In genomic region chr16:89219365-89219764, GRCh38 we compare ENCODE assay signal across 15 cellular contexts. TPM values are rescaled to one million over a fixed set of nuclear protein-coding genes. Genes with fewer than 3 reads are reported as not detected.
DNase-seq lines count a peak whose midpoint lies in the region; ATAC-seq, FAIRE-seq and TF ChIP-seq lines count a peak whose summit lies in the region.
"Had no signal": no experiment of that assay in that cellular context is flagged by ENCODE, and none has a peak within 500 bp of the region (broad histone marks: within the 10 kb centered on the region; RNA-seq: fewer than 3 reads in every experiment).

No MANE protein-coding gene starts in this region.

- no peak for FAIRE-seq in GM12891 (lab: Jason Lieb, UNC)
- FAIRE-seq: GM12892 had no signal

- ATAC-seq in CD4-positive, alpha-beta T cell (ENCODE audit: poor library complexity), result no peak
- ATAC-seq in GM23338 (no peak), GM21717 (IDR thresholded peaks at IDR 0.05; ENCODE audit: unreplicated experiment) (no peak)
- ATAC-seq: left colon, Right ventricle myocardium inferior had no signal

- H3K4me1 Mint-ChIP-seq in CD4-positive, alpha-beta T cell (ENCODE audit: low read depth), result peaks cover 33% of the 10 kb centered on the region
- H3K4me1 Mint-ChIP-seq in GM23338 (peaks cover 4% of the 10 kb centered on the region; the same call in 2 of the 3 replicates), mesothelial cell of epicardium (peaks cover 13% of the 10 kb centered on the region)
- H3K4me1 Mint-ChIP-seq in activated T-helper 2 cell treated with anti-CD3 and anti-CD28 coated beads, Interferon-gamma antibody, Interleukin-2, Interleukin-4, amounts not matched to agents 10 μg/mL and 5 μg/mL and 100 μg/mL, durations not matched to agents 14 hours and 24 hours and 36 hours (ENCODE audit: low read depth), result peaks cover 13% of the 10 kb centered on the region

- H4K20me1 ChIP-seq in GM23338 (replicated peaks; ENCODE audit: insufficient read depth), result peaks cover 3% of the 10 kb centered on the region; the same call in 1 of the 2 replicates
- no peaks in the 10 kb centered on the region for H4K20me1 ChIP-seq in GM23248 (ENCODE audit: insufficient read depth)

- no peak for TF ChIP-seq CTCF in CD4-positive, alpha-beta T cell (IDR thresholded peaks at IDR 0.05)
- TF ChIP-seq CTCF in GM23338 (conservative IDR thresholded peaks at IDR 0.05; ENCODE audit: low read depth in 2 of 2), result no peak
- no peak for TF ChIP-seq CTCF in mesothelial cell of epicardium (IDR thresholded peaks at IDR 0.05; ENCODE audit: unreplicated experiment)

- peaks cover 16% of the 10 kb centered on the region for H3K79me2 ChIP-seq in GM23338 (replicated peaks; ENCODE audit: insufficient read depth)
- H3K79me2 ChIP-seq in GM23248 (ENCODE audit: insufficient read depth), result peaks cover 44% of the 10 kb centered on the region

- TF ChIP-seq POLR2A in GM12891 (IDR thresholded peaks at IDR 0.05; ENCODE audit: low read depth, low read length), result no peak

- DNase-seq in CD4-positive, alpha-beta T cell, result no peak
- DNase-seq in GM23338 (ENCODE audit: low spot score), result no peak
- no peak for DNase-seq in activated T-helper 2 cell treated with anti-CD3 and anti-CD28 coated beads, Interferon-gamma antibody, Interleukin-2, Interleukin-4, amounts not matched to agents 10 μg/mL and 5 μg/mL and 100 μg/mL, durations not matched to agents 14 hours and 24 hours and 36 hours (ENCODE audit: low spot score)
- no peak for DNase-seq in mesothelial cell of epicardium (ENCODE audit: low spot score in 2 of 2, unreplicated experiment in 2 of 2)
- no peak for DNase-seq in SKM-1 treated with dmso at 0.1 percent for 144 hours (lab: John Stamatoyannopoulos, UW; ENCODE audit: unreplicated experiment)
- DNase-seq in GM23248, result no peak
- DNase-seq in GM12891 (ENCODE audit: insufficient read length, low spot score), result no peak
- DNase-seq: left colon, NCI-H1092, NCI-H2171 treated with DMSO at 0.1 percent for 48 hours had no signal

- H3K4me1 ChIP-seq in GM23338 (ENCODE audit: insufficient read depth) (peaks cover 11% of the 10 kb centered on the region), GM23248 (ENCODE audit: insufficient read depth) (peaks cover 9% of the 10 kb centered on the region; the same call in 1 of the 2 replicates)

- H3K9me3 ChIP-seq in CD4-positive, alpha-beta T cell (ENCODE audit: control insufficient read depth, low read length), result no peaks in the 10 kb centered on the region
- no peaks in the 10 kb centered on the region for H3K9me3 ChIP-seq in GM23248 (ENCODE audit: low read depth)
- H3K9me3 ChIP-seq: HAP-1 had no signal

- in situ Hi-C loops in GM23248 (cut with MboI), result no loop called here

- H3F3A ChIP-seq in GM23338 (replicated peaks; ENCODE audit: low read depth) (peaks cover 6% of the 10 kb centered on the region; the same call in 1 of the 2 replicates), GM23248 (ENCODE audit: insufficient read depth) (peaks cover 12% of the 10 kb centered on the region; the same call in 1 of the 2 replicates)

- no peak overlapping the region for H3K27ac Mint-ChIP-seq in CD4-positive, alpha-beta T cell
- H3K27ac Mint-ChIP-seq in GM23338 (no peak overlapping the region), mesothelial cell of epicardium (no peak overlapping the region)
- no peak overlapping the region for H3K27ac Mint-ChIP-seq in activated T-helper 2 cell treated with anti-CD3 and anti-CD28 coated beads, Interferon-gamma antibody, Interleukin-2, Interleukin-4, amounts not matched to agents 10 μg/mL and 5 μg/mL and 100 μg/mL, durations not matched to agents 14 hours and 24 hours and 36 hours
- H3K27ac Mint-ChIP-seq: CD14-positive monocyte had no signal

- H3K36me3 Mint-ChIP-seq in CD4-positive, alpha-beta T cell (ENCODE audit: low read depth), result peaks cover 51% of the 10 kb centered on the region
- H3K36me3 Mint-ChIP-seq in GM23338 (ENCODE audit: low read depth) (peaks cover 21% of the 10 kb centered on the region), mesothelial cell of epicardium (peaks cover 23% of the 10 kb centered on the region)
- peaks cover 18% of the 10 kb centered on the region for H3K36me3 Mint-ChIP-seq in activated T-helper 2 cell treated with anti-CD3 and anti-CD28 coated beads, Interferon-gamma antibody, Interleukin-2, Interleukin-4, amounts not matched to agents 10 μg/mL and 5 μg/mL and 100 μg/mL, durations not matched to agents 14 hours and 24 hours and 36 hours (ENCODE audit: low read depth)

- WGBS in GM23248 (ENCODE audit: low coverage in 1 of 2, low lambda C conversion rate in 2 of 2, missing lambda C conversion rate in 2 of 2), 2 experiments, result 75 to 77% methylated on average over 5 of the region's 5 CpGs

- no peaks in the 10 kb centered on the region for H3K27me3 ChIP-seq in CD4-positive, alpha-beta T cell (ENCODE audit: control insufficient read depth, insufficient read depth, low read length)
- H3K27me3 ChIP-seq in GM23338 (ENCODE audit: insufficient read depth) (no peaks in the 10 kb centered on the region), GM23248 (replicated peaks; ENCODE audit: insufficient read depth) (no peaks in the 10 kb centered on the region)

- no peak overlapping the region for H3K27ac ChIP-seq in CD4-positive, alpha-beta T cell (ENCODE audit: low read depth, low read length)
- H3K27ac ChIP-seq in GM23338 (ENCODE audit: low read depth) (no peak overlapping the region), GM23248 (no peak overlapping the region)

- no peak overlapping the region for H3K9ac ChIP-seq in GM23248

- H2AFZ ChIP-seq in GM23338 (no peak overlapping the region), GM23248 (no peak overlapping the region)

- H3K36me3 ChIP-seq in GM23338 (ENCODE audit: insufficient read depth), result peaks cover 4% of the 10 kb centered on the region
- H3K36me3 ChIP-seq in GM23248 (ENCODE audit: low read depth), result peaks cover 23% of the 10 kb centered on the region; the same call in 1 of the 2 replicates

- H3K27me3 Mint-ChIP-seq in CD4-positive, alpha-beta T cell, result no peaks in the 10 kb centered on the region
- peaks cover 7% of the 10 kb centered on the region for H3K27me3 Mint-ChIP-seq in GM23338 (ENCODE audit: insufficient read depth, low read depth, poor library complexity)
- no peaks in the 10 kb centered on the region for H3K27me3 Mint-ChIP-seq in activated T-helper 2 cell treated with anti-CD3 and anti-CD28 coated beads, Interferon-gamma antibody, Interleukin-2, Interleukin-4, amounts not matched to agents 10 μg/mL and 5 μg/mL and 100 μg/mL, durations not matched to agents 14 hours and 24 hours and 36 hours (ENCODE audit: low read depth)
- H3K27me3 Mint-ChIP-seq in mesothelial cell of epicardium (ENCODE audit: low read depth), result no peaks in the 10 kb centered on the region

- no peaks in the 10 kb centered on the region for H3K9me2 ChIP-seq in GM23338 (ENCODE audit: insufficient read depth)
- no peaks in the 10 kb centered on the region for H3K9me2 ChIP-seq in GM23248 (ENCODE audit: insufficient read depth)

- intact Hi-C loops in CD4-positive, alpha-beta T cell (cut with DNase I, micrococcal nuclease), result loop anchor here in 1 of 2 experiments (5.0 kb wide), 2 partner anchors 122 to 362 kb away; partner anchors contain the start of genes GALNS and TRAPPC2L
- intact Hi-C loops in activated T-helper 2 cell treated with anti-CD3 and anti-CD28 coated beads, Interferon-gamma antibody, Interleukin-2, Interleukin-4, amounts not matched to agents 10 μg/mL and 5 μg/mL and 100 μg/mL, durations not matched to agents 14 hours and 24 hours and 36 hours (cut with micrococcal nuclease), result loop anchor here (5.0 to 10.0 kb wide), 2 partner anchors 105 to 407 kb away; partner anchors contain the start of gene APRT

- peak overlapping the region; percentile 81 for H3K4me3 Mint-ChIP-seq in CD4-positive, alpha-beta T cell
- H3K4me3 Mint-ChIP-seq in GM23338, result peak overlapping the region; percentile 62; the same call in 2 of the 3 replicates
- H3K4me3 Mint-ChIP-seq in activated T-helper 2 cell treated with anti-CD3 and anti-CD28 coated beads, Interferon-gamma antibody, Interleukin-2, Interleukin-4, amounts not matched to agents 10 μg/mL and 5 μg/mL and 100 μg/mL, durations not matched to agents 14 hours and 24 hours and 36 hours (ENCODE audit: low read depth), result peak overlapping the region; percentile 74
- peak overlapping the region; percentile 90 for H3K4me3 Mint-ChIP-seq in mesothelial cell of epicardium
- H3K4me3 Mint-ChIP-seq: CD14-positive monocyte had no signal

- CTCF ChIA-PET in CD4-positive, alpha-beta T cell (lab: Charles Lee), result interaction anchor here (0.8 kb wide), 1 partner anchor 21 kb away, joined by 3 read pairs; no protein-coding TSS in a partner anchor

- H3K4me3 ChIP-seq in GM23338 (no peak overlapping the region), GM23248 (no peak overlapping the region)
- H3K4me3 ChIP-seq: HAP-1 had no signal

- no peaks in the 10 kb centered on the region for H3K9me3 Mint-ChIP-seq in CD4-positive, alpha-beta T cell
- H3K9me3 Mint-ChIP-seq in GM23338, result no peaks in the 10 kb centered on the region
- H3K9me3 Mint-ChIP-seq in activated T-helper 2 cell treated with anti-CD3 and anti-CD28 coated beads, Interferon-gamma antibody, Interleukin-2, Interleukin-4, amounts not matched to agents 10 μg/mL and 5 μg/mL and 100 μg/mL, durations not matched to agents 14 hours and 24 hours and 36 hours, result no peaks in the 10 kb centered on the region
- H3K9me3 Mint-ChIP-seq in mesothelial cell of epicardium, result no peaks in the 10 kb centered on the region
- H3K9me3 Mint-ChIP-seq: CD14-positive monocyte had no signal

- POLR2A ChIA-PET in CD4-positive, alpha-beta T cell (lab: Charles Lee), result no interaction called here

- no peak overlapping the region for H3K4me2 ChIP-seq in GM23338
- H3K4me2 ChIP-seq in GM23248 (ENCODE audit: unreplicated experiment), result no peak overlapping the region

RNA-seq across cellular contexts. Expression of gene ZNF778, which starts 1.9 kb away (rescaled TPM):
- total RNA-seq in CD4-positive, alpha-beta T cell, result 1 to 10 TPM; 4.0 to 6.7 TPM
- total RNA-seq in GM23338 (2014; rRNA removed; shearing (Covaris generic)), result 18.1 and 43.4 TPM in 2 replicates
- polyA plus RNA-seq in GM23338 (2016; fragmentation: Nextera tagmentation; extraction: Ambion mirVana) (5.4 and 7.9 TPM in 2 replicates), GM23248 (2016; fragmentation: Nextera tagmentation; extraction: Ambion mirVana) (3.0 and 4.0 TPM in 2 replicates)
- total RNA-seq in activated T-helper 2 cell treated with anti-CD3 and anti-CD28 coated beads, Interferon-gamma antibody, Interleukin-2, Interleukin-4, amounts not matched to agents 10 μg/mL and 5 μg/mL and 100 μg/mL, durations not matched to agents 14 hours and 24 hours and 36 hours, result 5.6 and 7.7 TPM in 2 replicates
- total RNA-seq in mesothelial cell of epicardium, result 8.9 to 12.5 TPM (median 10.4 TPM) in 3 replicates
- 3.6 and 16.6 TPM in 2 replicates for total RNA-seq in GM23248 (2014; rRNA removed; shearing (Covaris generic))
- 3.7 TPM for polyA plus RNA-seq in GM12891 (2012; ENCODE audit: low read depth, missing spikeins)

RNA-seq across cellular contexts. Expression of gene SLC22A31, which starts 19.0 kb away (rescaled TPM):
- total RNA-seq in CD4-positive, alpha-beta T cell, result 1 to 10 TPM; 2.1 to 2.9 TPM
- total RNA-seq in GM23338 (2014; rRNA removed; shearing (Covaris generic)), result 7.9 and 13.8 TPM in 2 replicates
- polyA plus RNA-seq in GM23338 (2016; fragmentation: Nextera tagmentation; extraction: Ambion mirVana) (2.1 TPM in 2 replicates), GM23248 (2016; fragmentation: Nextera tagmentation; extraction: Ambion mirVana) (not detected in 2 replicates)
- 0.71 and 1.1 TPM in 2 replicates for total RNA-seq in activated T-helper 2 cell treated with anti-CD3 and anti-CD28 coated beads, Interferon-gamma antibody, Interleukin-2, Interleukin-4, amounts not matched to agents 10 μg/mL and 5 μg/mL and 100 μg/mL, durations not matched to agents 14 hours and 24 hours and 36 hours
- 1.1 to 1.7 TPM (median 1.1 TPM) in 3 replicates for total RNA-seq in mesothelial cell of epicardium
- total RNA-seq in GM23248 (2014; rRNA removed; shearing (Covaris generic)), result not detected in 2 replicates
- 0.06 TPM for polyA plus RNA-seq in GM12891 (2012; ENCODE audit: low read depth, missing spikeins)
- total RNA-seq: Right ventricle myocardium inferior had no signal
- polyA plus RNA-seq: CD14-positive monocyte had no signal

RNA-seq across cellular contexts. Expression of gene CDH15, which starts 47.8 kb away (rescaled TPM):
- not detected for total RNA-seq in CD4-positive, alpha-beta T cell
- total RNA-seq in GM23338 (2014; rRNA removed; shearing (Covaris generic)), result 0.12 and 1.0 TPM in 2 replicates
- polyA plus RNA-seq in GM23338 (2016; fragmentation: Nextera tagmentation; extraction: Ambion mirVana) (0.61 and 0.63 TPM in 2 replicates), GM23248 (2016; fragmentation: Nextera tagmentation; extraction: Ambion mirVana) (0.06 TPM in 2 replicates)
- total RNA-seq in activated T-helper 2 cell treated with anti-CD3 and anti-CD28 coated beads, Interferon-gamma antibody, Interleukin-2, Interleukin-4, amounts not matched to agents 10 μg/mL and 5 μg/mL and 100 μg/mL, durations not matched to agents 14 hours and 24 hours and 36 hours, result not detected in 2 replicates
- total RNA-seq in mesothelial cell of epicardium, result 0.18 to 0.24 TPM (median 0.20 TPM) in 3 replicates
- not detected in 2 replicates for total RNA-seq in GM23248 (2014; rRNA removed; shearing (Covaris generic))
- 0.22 TPM for polyA plus RNA-seq in GM12891 (2012; ENCODE audit: low read depth, missing spikeins)
- total RNA-seq: left colon, Right ventricle myocardium inferior had no signal
- polyA plus RNA-seq: CD14-positive monocyte had no signal
